Comparison of ENCODE assay signal across 2 cellular contexts in the genomic region with DNA sequence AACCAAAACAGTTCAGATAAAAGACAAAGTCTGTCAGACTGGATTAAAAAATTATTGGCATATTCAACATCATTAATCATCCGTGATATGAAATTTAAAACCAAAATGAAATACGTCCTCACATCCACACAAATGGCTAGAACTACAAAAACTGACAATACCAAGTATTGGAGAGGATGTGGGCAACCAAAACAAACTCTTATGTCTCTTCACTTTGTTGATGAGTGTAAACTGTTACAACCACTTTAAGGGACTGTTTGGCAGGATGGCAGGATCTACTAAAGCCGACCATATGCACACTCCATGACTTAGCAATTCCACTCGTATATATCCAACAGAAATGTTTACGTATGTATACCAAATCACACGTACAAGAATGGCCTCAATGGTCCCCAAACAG.
TF ChIP-seq lines count a peak whose summit lies in the region.

No MANE protein-coding gene starts in this region.

TF ChIP-seq in A549, 52 proteins besides CTCF, POLR2A, EP300 and RAD21:
- TF ChIP-seq, protein P1, sequence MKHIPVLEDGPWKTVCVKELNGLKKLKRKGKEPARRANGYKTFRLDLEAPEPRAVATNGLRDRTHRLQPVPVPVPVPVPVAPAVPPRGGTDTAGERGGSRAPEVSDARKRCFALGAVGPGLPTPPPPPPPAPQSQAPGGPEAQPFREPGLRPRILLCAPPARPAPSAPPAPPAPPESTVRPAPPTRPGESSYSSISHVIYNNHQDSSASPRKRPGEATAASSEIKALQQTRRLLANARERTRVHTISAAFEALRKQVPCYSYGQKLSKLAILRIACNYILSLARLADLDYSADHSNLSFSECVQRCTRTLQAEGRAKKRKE (CRISPR knock-in tag; IDR thresholded peaks at IDR 0.05; ENCODE audit: low read depth): no peak
- TF ChIP-seq ZNF302 (CRISPR knock-in tag; IDR thresholded peaks at IDR 0.05) (no peak), ZFP36 (IDR thresholded peaks at IDR 0.05; ENCODE audit: borderline replicate concordance, partially characterized antibody) (no peak), HOXA7 (CRISPR knock-in tag; IDR thresholded peaks at IDR 0.05) (no peak), CBX2 (IDR thresholded peaks at IDR 0.05; ENCODE audit: borderline replicate concordance, low read depth) (no peak), RFX5 (IDR thresholded peaks at IDR 0.05) (no peak), KDM1A (IDR thresholded peaks at IDR 0.05; ENCODE audit: low read depth) (no peak), JUN (IDR thresholded peaks at IDR 0.05) (no peak), PHF8 (IDR thresholded peaks at IDR 0.05; ENCODE audit: borderline replicate concordance, low read depth) (no peak), NPAS2 (CRISPR knock-in tag; IDR thresholded peaks at IDR 0.05; ENCODE audit: borderline replicate concordance) (no peak), KDM5A (IDR thresholded peaks at IDR 0.05) (no peak), SMC3 (IDR thresholded peaks at IDR 0.05) (no peak), HDAC2 (IDR thresholded peaks at IDR 0.05) (no peak), CHD2 (IDR thresholded peaks at IDR 0.05; ENCODE audit: low read length, partially characterized antibody) (no peak), NFE2L2 (conservative IDR thresholded peaks at IDR 0.05; ENCODE audit: low read length) (no peak), EHF (CRISPR knock-in tag; IDR thresholded peaks at IDR 0.05) (no peak), HOXB5 (CRISPR knock-in tag; IDR thresholded peaks at IDR 0.05) (no peak)
- TF ChIP-seq, protein P2, sequence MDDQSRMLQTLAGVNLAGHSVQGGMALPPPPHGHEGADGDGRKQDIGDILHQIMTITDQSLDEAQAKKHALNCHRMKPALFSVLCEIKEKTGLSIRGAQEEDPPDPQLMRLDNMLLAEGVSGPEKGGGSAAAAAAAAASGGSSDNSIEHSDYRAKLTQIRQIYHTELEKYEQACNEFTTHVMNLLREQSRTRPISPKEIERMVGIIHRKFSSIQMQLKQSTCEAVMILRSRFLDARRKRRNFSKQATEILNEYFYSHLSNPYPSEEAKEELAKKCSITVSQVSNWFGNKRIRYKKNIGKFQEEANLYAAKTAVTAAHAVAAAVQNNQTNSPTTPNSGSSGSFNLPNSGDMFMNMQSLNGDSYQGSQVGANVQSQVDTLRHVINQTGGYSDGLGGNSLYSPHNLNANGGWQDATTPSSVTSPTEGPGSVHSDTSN (IDR thresholded peaks at IDR 0.05): no peak
- TF ChIP-seq, protein P3, sequence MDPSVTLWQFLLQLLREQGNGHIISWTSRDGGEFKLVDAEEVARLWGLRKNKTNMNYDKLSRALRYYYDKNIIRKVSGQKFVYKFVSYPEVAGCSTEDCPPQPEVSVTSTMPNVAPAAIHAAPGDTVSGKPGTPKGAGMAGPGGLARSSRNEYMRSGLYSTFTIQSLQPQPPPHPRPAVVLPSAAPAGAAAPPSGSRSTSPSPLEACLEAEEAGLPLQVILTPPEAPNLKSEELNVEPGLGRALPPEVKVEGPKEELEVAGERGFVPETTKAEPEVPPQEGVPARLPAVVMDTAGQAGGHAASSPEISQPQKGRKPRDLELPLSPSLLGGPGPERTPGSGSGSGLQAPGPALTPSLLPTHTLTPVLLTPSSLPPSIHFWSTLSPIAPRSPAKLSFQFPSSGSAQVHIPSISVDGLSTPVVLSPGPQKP (IDR thresholded peaks at IDR 0.05; ENCODE audit: low read depth, low read length): no peak

TF ChIP-seq in WTC11, 78 proteins besides CTCF, POLR2A, EP300 and RAD21 (continued from another document):
- TF ChIP-seq ZNF671 (CRISPR knock-in tag; IDR thresholded peaks at IDR 0.05) (no peak), ZBTB21 (CRISPR knock-in tag; IDR thresholded peaks at IDR 0.05; ENCODE audit: borderline replicate concordance) (no peak), TCF7 (CRISPR knock-in tag; IDR thresholded peaks at IDR 0.05; ENCODE audit: low read depth) (no peak), GABPB1 (CRISPR knock-in tag; IDR thresholded peaks at IDR 0.05) (no peak), ZNF219 (CRISPR knock-in tag; IDR thresholded peaks at IDR 0.05; ENCODE audit: borderline replicate concordance) (no peak)
- TF ChIP-seq, protein P4, sequence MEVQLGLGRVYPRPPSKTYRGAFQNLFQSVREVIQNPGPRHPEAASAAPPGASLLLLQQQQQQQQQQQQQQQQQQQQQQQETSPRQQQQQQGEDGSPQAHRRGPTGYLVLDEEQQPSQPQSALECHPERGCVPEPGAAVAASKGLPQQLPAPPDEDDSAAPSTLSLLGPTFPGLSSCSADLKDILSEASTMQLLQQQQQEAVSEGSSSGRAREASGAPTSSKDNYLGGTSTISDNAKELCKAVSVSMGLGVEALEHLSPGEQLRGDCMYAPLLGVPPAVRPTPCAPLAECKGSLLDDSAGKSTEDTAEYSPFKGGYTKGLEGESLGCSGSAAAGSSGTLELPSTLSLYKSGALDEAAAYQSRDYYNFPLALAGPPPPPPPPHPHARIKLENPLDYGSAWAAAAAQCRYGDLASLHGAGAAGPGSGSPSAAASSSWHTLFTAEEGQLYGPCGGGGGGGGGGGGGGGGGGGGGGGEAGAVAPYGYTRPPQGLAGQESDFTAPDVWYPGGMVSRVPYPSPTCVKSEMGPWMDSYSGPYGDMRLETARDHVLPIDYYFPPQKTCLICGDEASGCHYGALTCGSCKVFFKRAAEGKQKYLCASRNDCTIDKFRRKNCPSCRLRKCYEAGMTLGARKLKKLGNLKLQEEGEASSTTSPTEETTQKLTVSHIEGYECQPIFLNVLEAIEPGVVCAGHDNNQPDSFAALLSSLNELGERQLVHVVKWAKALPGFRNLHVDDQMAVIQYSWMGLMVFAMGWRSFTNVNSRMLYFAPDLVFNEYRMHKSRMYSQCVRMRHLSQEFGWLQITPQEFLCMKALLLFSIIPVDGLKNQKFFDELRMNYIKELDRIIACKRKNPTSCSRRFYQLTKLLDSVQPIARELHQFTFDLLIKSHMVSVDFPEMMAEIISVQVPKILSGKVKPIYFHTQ (CRISPR knock-in tag; IDR thresholded peaks at IDR 0.05): no peak
- TF ChIP-seq, protein P5, sequence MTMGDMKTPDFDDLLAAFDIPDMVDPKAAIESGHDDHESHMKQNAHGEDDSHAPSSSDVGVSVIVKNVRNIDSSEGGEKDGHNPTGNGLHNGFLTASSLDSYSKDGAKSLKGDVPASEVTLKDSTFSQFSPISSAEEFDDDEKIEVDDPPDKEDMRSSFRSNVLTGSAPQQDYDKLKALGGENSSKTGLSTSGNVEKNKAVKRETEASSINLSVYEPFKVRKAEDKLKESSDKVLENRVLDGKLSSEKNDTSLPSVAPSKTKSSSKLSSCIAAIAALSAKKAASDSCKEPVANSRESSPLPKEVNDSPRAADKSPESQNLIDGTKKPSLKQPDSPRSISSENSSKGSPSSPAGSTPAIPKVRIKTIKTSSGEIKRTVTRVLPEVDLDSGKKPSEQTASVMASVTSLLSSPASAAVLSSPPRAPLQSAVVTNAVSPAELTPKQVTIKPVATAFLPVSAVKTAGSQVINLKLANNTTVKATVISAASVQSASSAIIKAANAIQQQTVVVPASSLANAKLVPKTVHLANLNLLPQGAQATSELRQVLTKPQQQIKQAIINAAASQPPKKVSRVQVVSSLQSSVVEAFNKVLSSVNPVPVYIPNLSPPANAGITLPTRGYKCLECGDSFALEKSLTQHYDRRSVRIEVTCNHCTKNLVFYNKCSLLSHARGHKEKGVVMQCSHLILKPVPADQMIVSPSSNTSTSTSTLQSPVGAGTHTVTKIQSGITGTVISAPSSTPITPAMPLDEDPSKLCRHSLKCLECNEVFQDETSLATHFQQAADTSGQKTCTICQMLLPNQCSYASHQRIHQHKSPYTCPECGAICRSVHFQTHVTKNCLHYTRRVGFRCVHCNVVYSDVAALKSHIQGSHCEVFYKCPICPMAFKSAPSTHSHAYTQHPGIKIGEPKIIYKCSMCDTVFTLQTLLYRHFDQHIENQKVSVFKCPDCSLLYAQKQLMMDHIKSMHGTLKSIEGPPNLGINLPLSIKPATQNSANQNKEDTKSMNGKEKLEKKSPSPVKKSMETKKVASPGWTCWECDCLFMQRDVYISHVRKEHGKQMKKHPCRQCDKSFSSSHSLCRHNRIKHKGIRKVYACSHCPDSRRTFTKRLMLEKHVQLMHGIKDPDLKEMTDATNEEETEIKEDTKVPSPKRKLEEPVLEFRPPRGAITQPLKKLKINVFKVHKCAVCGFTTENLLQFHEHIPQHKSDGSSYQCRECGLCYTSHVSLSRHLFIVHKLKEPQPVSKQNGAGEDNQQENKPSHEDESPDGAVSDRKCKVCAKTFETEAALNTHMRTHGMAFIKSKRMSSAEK (CRISPR knock-in tag; IDR thresholded peaks at IDR 0.05; ENCODE audit: borderline replicate concordance): no peak
- TF ChIP-seq, protein P6, sequence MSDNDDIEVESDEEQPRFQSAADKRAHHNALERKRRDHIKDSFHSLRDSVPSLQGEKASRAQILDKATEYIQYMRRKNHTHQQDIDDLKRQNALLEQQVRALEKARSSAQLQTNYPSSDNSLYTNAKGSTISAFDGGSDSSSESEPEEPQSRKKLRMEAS (CRISPR knock-in tag; IDR thresholded peaks at IDR 0.05): no peak
- TF ChIP-seq, protein P7, sequence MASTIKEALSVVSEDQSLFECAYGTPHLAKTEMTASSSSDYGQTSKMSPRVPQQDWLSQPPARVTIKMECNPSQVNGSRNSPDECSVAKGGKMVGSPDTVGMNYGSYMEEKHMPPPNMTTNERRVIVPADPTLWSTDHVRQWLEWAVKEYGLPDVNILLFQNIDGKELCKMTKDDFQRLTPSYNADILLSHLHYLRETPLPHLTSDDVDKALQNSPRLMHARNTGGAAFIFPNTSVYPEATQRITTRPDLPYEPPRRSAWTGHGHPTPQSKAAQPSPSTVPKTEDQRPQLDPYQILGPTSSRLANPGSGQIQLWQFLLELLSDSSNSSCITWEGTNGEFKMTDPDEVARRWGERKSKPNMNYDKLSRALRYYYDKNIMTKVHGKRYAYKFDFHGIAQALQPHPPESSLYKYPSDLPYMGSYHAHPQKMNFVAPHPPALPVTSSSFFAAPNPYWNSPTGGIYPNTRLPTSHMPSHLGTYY (CRISPR knock-in tag; IDR thresholded peaks at IDR 0.05): no peak
